10 cellular contexts compared by ENCODE assay signal in the genomic region with DNA sequence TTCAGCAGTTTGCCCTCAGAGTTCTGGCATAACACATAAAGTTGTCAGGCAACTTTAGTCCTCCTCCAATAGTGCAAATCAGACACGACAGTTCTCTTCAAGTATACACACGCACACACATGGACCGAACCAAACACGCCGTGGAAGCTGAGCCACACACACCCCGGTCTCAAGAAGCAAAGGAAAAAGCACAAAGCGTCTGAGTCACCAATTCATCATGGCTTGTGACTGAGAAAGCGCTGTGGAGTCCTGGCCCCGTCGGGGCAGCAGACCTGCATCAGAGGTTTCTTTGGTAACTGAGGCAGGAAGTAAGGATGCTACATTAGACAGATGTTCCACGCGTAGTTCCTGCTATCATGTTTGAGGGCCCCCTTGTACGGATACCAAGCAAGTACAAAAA.
A peak's percentile ranks its signal among the peaks of the same experiment; 100 is the strongest.
DNase-seq lines count a peak whose midpoint lies in the region; ATAC-seq and TF ChIP-seq lines count a peak whose summit lies in the region.
"Had no signal": no experiment of that assay in that cellular context is flagged by ENCODE, and none has a peak within 500 bp of the region (broad histone marks: within the 10 kb centered on the region; RNA-seq: fewer than 3 reads in every experiment).

No MANE protein-coding gene starts in this region.

- H3K36me3 Mint-ChIP-seq in endothelial cell (ENCODE audit: low read depth, unreplicated experiment), result peaks cover 40% of the 10 kb centered on the region

- peak; percentile 10 for DNase-seq in Caki2 (ENCODE audit: low read depth)
- peak; percentile 37 for DNase-seq in RKO (ENCODE audit: low spot score)
- no peak for DNase-seq in endothelial cell (ENCODE audit: low spot score)
- DNase-seq in osteoblast (ENCODE audit: insufficient read length, low spot score, missing footprints), result peak; percentile 98
- DNase-seq in DMS79 treated with DMSO at 0.1 percent for 48 hours (lab: John Stamatoyannopoulos, UW), result no peak
- DNase-seq in NCI-H2171 (lab: John Stamatoyannopoulos, UW), result no peak
- DNase-seq in SK-N-DZ (ENCODE audit: low spot score), result no peak

- H3K27ac ChIP-seq in osteoblast (ENCODE audit: low read depth, low read length), result peak overlapping the region; percentile 97

- H3K4me1 ChIP-seq in osteoblast (ENCODE audit: insufficient read depth, low read length), result peaks cover 39% of the 10 kb centered on the region

- H3K27ac Mint-ChIP-seq in endothelial cell (ENCODE audit: unreplicated experiment), result peak overlapping the region; percentile 79

- H3K4me3 Mint-ChIP-seq in endothelial cell (ENCODE audit: unreplicated experiment), result peak overlapping the region; percentile 28
- H3K4me3 Mint-ChIP-seq: central memory CD8-positive, alpha-beta T cell had no signal

- H2AFZ ChIP-seq in osteoblast (ENCODE audit: low read length), result no peak overlapping the region

- H3K27me3 Mint-ChIP-seq in endothelial cell (ENCODE audit: unreplicated experiment), result peaks cover 29% of the 10 kb centered on the region
- H3K27me3 Mint-ChIP-seq: central memory CD8-positive, alpha-beta T cell had no signal

- H3K4me3 ChIP-seq in osteoblast (ENCODE audit: insufficient read depth, low read length), result no peak overlapping the region
- H3K4me3 ChIP-seq: ovary had no signal

- H3K4me2 ChIP-seq in osteoblast (ENCODE audit: insufficient read depth, low read length), result peak overlapping the region; percentile 25

- ATAC-seq in HG02610 (IDR thresholded peaks at IDR 0.05; ENCODE audit: unreplicated experiment), result no peak

- peaks cover 54% of the 10 kb centered on the region for H3K36me3 ChIP-seq in osteoblast (ENCODE audit: insufficient read depth, low read length)
- H3K36me3 ChIP-seq: ovary had no signal

- peaks cover 27% of the 10 kb centered on the region for H4K20me1 ChIP-seq in osteoblast (ENCODE audit: insufficient read depth, low read length)

- peaks cover 42% of the 10 kb centered on the region for H3K4me1 Mint-ChIP-seq in endothelial cell (ENCODE audit: unreplicated experiment)
- H3K4me1 Mint-ChIP-seq: central memory CD8-positive, alpha-beta T cell had no signal

- H3K27me3 ChIP-seq in osteoblast (ENCODE audit: insufficient read depth, low read length), result no peaks in the 10 kb centered on the region
- H3K27me3 ChIP-seq: ovary had no signal

- in situ Hi-C loops in Caki2 (cut with HindIII; ENCODE audit: low pct_unique_long_range_greater_than_20kb, low sequenced_read_pairs), result no loop called here

- H3K9me3 ChIP-seq in osteoblast (ENCODE audit: low read depth, low read length), result no peaks in the 10 kb centered on the region
- H3K9me3 ChIP-seq: ovary had no signal

- TF ChIP-seq CTCF in endothelial cell (IDR thresholded peaks at IDR 0.05; ENCODE audit: unreplicated experiment) (no peak), osteoblast (IDR thresholded peaks at IDR 0.05; ENCODE audit: extremely low read depth, low read depth, low read length) (peak; percentile 4)

- H3K79me2 ChIP-seq in osteoblast (ENCODE audit: insufficient read depth, low read length), result peaks cover 83% of the 10 kb centered on the region

- no peaks in the 10 kb centered on the region for H3K9me3 Mint-ChIP-seq in endothelial cell (ENCODE audit: unreplicated experiment)
- H3K9me3 Mint-ChIP-seq: central memory CD8-positive, alpha-beta T cell had no signal

Comparison
In these comparisons a context has a peak if more than half of its experiments do, and no peak if none do; other contexts are left out.
1. DNase-seq: peak in Caki2 (single experiment), RKO (single experiment) and osteoblast (single experiment); none in endothelial cell (single experiment), DMS79 treated with DMSO at 0.1 percent for 48 hours (single experiment), NCI-H2171 (single experiment) and SK-N-DZ (single experiment).